ENCODE assay signal across 28 cellular contexts in the genomic region with DNA sequence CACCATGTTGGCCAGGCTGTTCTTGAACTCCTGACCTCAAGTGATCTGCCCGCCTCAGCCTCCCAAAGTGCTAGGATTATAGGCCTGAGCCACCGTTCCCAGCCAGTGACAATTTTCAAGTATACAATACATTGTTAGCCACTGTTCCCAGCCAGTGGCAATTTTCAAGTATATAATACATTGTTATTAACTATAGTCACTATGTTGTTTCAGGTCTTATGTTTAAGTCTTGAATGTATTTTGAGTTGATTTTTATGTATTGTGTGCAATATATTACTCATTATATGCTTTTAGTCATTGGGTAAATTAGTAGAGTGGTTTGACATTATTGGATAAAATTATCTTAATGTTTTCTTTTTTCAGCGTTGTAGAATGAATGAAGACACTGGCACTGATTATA.
"Had no signal": no experiment of that assay in that cellular context is flagged by ENCODE, and none has a peak within 500 bp of the region (broad histone marks: within the 10 kb centered on the region; RNA-seq: fewer than 3 reads in every experiment).

No MANE protein-coding gene starts in this region.

- H3K27me3 ChIP-seq: stomach, suprapubic skin, testis, thyroid gland, tibial artery, tibial nerve, transverse colon, upper lobe of left lung, upper lobe of right lung, uterus, vagina had no signal

- H3K4me1 ChIP-seq: stomach, suprapubic skin, testis, thyroid gland, tibial artery, tibial nerve, upper lobe of right lung, uterus, vagina had no signal

- H3K36me3 ChIP-seq: suprapubic skin, thoracic aorta, thyroid gland, transverse colon, upper lobe of right lung, uterus, vagina had no signal

- H3K27ac ChIP-seq: stomach, suprapubic skin, testis, thoracic aorta, thyroid gland, tibial artery, tibial nerve, transverse colon, upper lobe of left lung, upper lobe of right lung, uterus, vagina had no signal

- H3K4me3 ChIP-seq: stomach, suprapubic skin, testis, thoracic aorta, thyroid gland, tibial artery, tibial nerve, transverse colon, upper lobe of left lung, upper lobe of right lung, uterus, vagina had no signal

- H3K36me3 Mint-ChIP-seq: stimulated activated effector memory CD8-positive, alpha-beta T cell treated with anti-CD3 and anti-CD28 coated beads, Interleukin-12 subunit alpha, Interleukin-12 subunit beta, amount 100 ng/mL, for 72 hours had no signal

- DNase-seq: stimulated activated CD4-positive, alpha-beta T cell treated with anti-CD3 and anti-CD28 coated beads, Interleukin-2, amount 100 ng/mL, for 48 hours; stimulated activated CD4-positive, alpha-beta T cell treated with anti-CD3 and anti-CD28 coated beads, Interleukin-4, amount 100 ng/mL, for 1 hour; stimulated activated CD4-positive, alpha-beta T cell treated with anti-CD3 and anti-CD28 coated beads, Interleukin-4, amount 100 ng/mL, for 24 hours; stimulated activated CD4-positive, alpha-beta T cell treated with anti-CD3 and anti-CD28 coated beads, Interleukin-4, amount 100 ng/mL, for 4 hours; stimulated activated CD8-positive, alpha-beta memory T cell treated with anti-CD3 and anti-CD28 coated beads, Interleukin-4, amount 100 ng/mL, for 48 hours; stimulated activated naive B cell treated with anti-CD40 and anti-IgM and Interleukin-4, amounts not matched to agents 10 μg/mL and 1 μg/mL and 100 μg/mL, for 72 hours; stimulated activated naive CD4-positive, alpha-beta T cell; stimulated activated naive CD4-positive, alpha-beta T cell treated with Interleukin-2 at 50 U/mL for 16 hours; stimulated activated naive CD8-positive, alpha-beta T cell treated with anti-CD3 and anti-CD28 coated beads, Interleukin-15, amount 100 ng/mL, for 72 hours; stimulated activated naive CD8-positive, alpha-beta T cell treated with anti-CD3 and anti-CD28 coated beads, Interleukin-15, Interleukin-2, amounts not matched to agents 100 U/mL and 50 U/mL, for 24 hours; stomach; substantia nigra; testis; thyroid gland; tibial artery; transverse colon; trophoblast cell; upper lobe of left lung; upper lobe of right lung; uterus had no signal

- H3K4me1 Mint-ChIP-seq: stimulated activated effector memory CD8-positive, alpha-beta T cell treated with anti-CD3 and anti-CD28 coated beads, Interleukin-12 subunit alpha, Interleukin-12 subunit beta, amount 100 ng/mL, for 72 hours; stimulated activated memory B cell treated with anti-CD40 and anti-IgM and Interleukin-4, amounts not matched to agents 10 μg/mL and 1 μg/mL and 100 μg/mL, for 72 hours; stimulated activated naive CD8-positive, alpha-beta T cell treated with anti-CD3 and anti-CD28 coated beads, Interleukin-15, amount 100 ng/mL, for 72 hours had no signal

- H3K4me3 Mint-ChIP-seq: stimulated activated effector memory CD8-positive, alpha-beta T cell treated with anti-CD3 and anti-CD28 coated beads, Interleukin-12 subunit alpha, Interleukin-12 subunit beta, amount 100 ng/mL, for 72 hours; stimulated activated memory B cell treated with anti-CD40 and anti-IgM and Interleukin-4, amounts not matched to agents 10 μg/mL and 1 μg/mL and 100 μg/mL, for 72 hours; stimulated activated naive B cell treated with anti-CD40 and anti-IgM and Interleukin-4, amounts not matched to agents 10 μg/mL and 1 μg/mL and 100 μg/mL, for 72 hours; stimulated activated naive CD8-positive, alpha-beta T cell treated with anti-CD3 and anti-CD28 coated beads, Interleukin-15, amount 100 ng/mL, for 72 hours; stimulated activated naive CD8-positive, alpha-beta T cell treated with anti-CD3 and anti-CD28 coated beads, Interleukin-15, Interleukin-2, amounts not matched to agents 100 ng/mL and 50 ng/mL, for 24 hours; type B pancreatic cell had no signal

- H3K27ac Mint-ChIP-seq: stimulated activated effector memory CD8-positive, alpha-beta T cell treated with anti-CD3 and anti-CD28 coated beads, Interleukin-12 subunit alpha, Interleukin-12 subunit beta, amount 100 ng/mL, for 72 hours; stimulated activated memory B cell treated with anti-CD40 and anti-IgM and Interleukin-4, amounts not matched to agents 10 μg/mL and 1 μg/mL and 100 μg/mL, for 72 hours; stimulated activated naive B cell treated with anti-CD40 and anti-IgM and Interleukin-4, amounts not matched to agents 10 μg/mL and 1 μg/mL and 100 μg/mL, for 72 hours; stimulated activated naive CD8-positive, alpha-beta T cell treated with anti-CD3 and anti-CD28 coated beads, Interleukin-15, amount 100 ng/mL, for 72 hours; stimulated activated naive CD8-positive, alpha-beta T cell treated with anti-CD3 and anti-CD28 coated beads, Interleukin-15, Interleukin-2, amounts not matched to agents 100 ng/mL and 50 ng/mL, for 24 hours; type B pancreatic cell had no signal

- H3K27me3 Mint-ChIP-seq: stimulated activated memory B cell treated with anti-CD40 and anti-IgM and Interleukin-4, amounts not matched to agents 10 μg/mL and 1 μg/mL and 100 μg/mL, for 72 hours; stimulated activated naive B cell treated with anti-CD40 and anti-IgM and Interleukin-4, amounts not matched to agents 10 μg/mL and 1 μg/mL and 100 μg/mL, for 72 hours; stimulated activated naive CD8-positive, alpha-beta T cell treated with anti-CD3 and anti-CD28 coated beads, Interleukin-15, amount 100 ng/mL, for 72 hours; stimulated activated naive CD8-positive, alpha-beta T cell treated with anti-CD3 and anti-CD28 coated beads, Interleukin-15, Interleukin-2, amounts not matched to agents 100 ng/mL and 50 ng/mL, for 24 hours; type B pancreatic cell had no signal

- H3K9me3 Mint-ChIP-seq: stimulated activated effector memory CD8-positive, alpha-beta T cell treated with anti-CD3 and anti-CD28 coated beads, Interleukin-12 subunit alpha, Interleukin-12 subunit beta, amount 100 ng/mL, for 72 hours; stimulated activated memory B cell treated with anti-CD40 and anti-IgM and Interleukin-4, amounts not matched to agents 10 μg/mL and 1 μg/mL and 100 μg/mL, for 72 hours; stimulated activated naive B cell treated with anti-CD40 and anti-IgM and Interleukin-4, amounts not matched to agents 10 μg/mL and 1 μg/mL and 100 μg/mL, for 72 hours; stimulated activated naive CD8-positive, alpha-beta T cell treated with anti-CD3 and anti-CD28 coated beads, Interleukin-15, amount 100 ng/mL, for 72 hours; stimulated activated naive CD8-positive, alpha-beta T cell treated with anti-CD3 and anti-CD28 coated beads, Interleukin-15, Interleukin-2, amounts not matched to agents 100 ng/mL and 50 ng/mL, for 24 hours; type B pancreatic cell had no signal

- H3K9me3 ChIP-seq: stomach, suprapubic skin, testis, thoracic aorta, thyroid gland, tibial artery, tibial nerve, transverse colon, upper lobe of left lung, upper lobe of right lung, uterus, vagina had no signal

- ATAC-seq: stimulated activated effector memory CD8-positive, alpha-beta T cell treated with anti-CD3 and anti-CD28 coated beads, Interleukin-12 subunit alpha, Interleukin-12 subunit beta, amount 100 ng/mL, for 72 hours; stimulated activated memory B cell treated with anti-CD40 and anti-IgM and Interleukin-4, amounts not matched to agents 10 μg/mL and 1 μg/mL and 100 μg/mL, for 72 hours; stimulated activated naive B cell treated with anti-CD40 and anti-IgM and Interleukin-4, amounts not matched to agents 10 μg/mL and 1 μg/mL and 100 μg/mL, for 72 hours; stimulated activated naive CD8-positive, alpha-beta T cell treated with anti-CD3 and anti-CD28 coated beads, Interleukin-15, amount 100 ng/mL, for 72 hours; stimulated activated naive CD8-positive, alpha-beta T cell treated with anti-CD3 and anti-CD28 coated beads, Interleukin-15, Interleukin-2, amounts not matched to agents 100 U/mL and 50 U/mL, for 24 hours; upper lobe of right lung had no signal
